In genomic region chr9:120742951-120743416, GRCh38 we compare ENCODE assay signal across 8 cellular contexts. TPM values are rescaled to one million over a fixed set of nuclear protein-coding genes. Genes with fewer than 3 reads are reported as not detected.
DNase-seq lines count a peak whose midpoint lies in the region; ATAC-seq, FAIRE-seq and TF ChIP-seq lines count a peak whose summit lies in the region.

No MANE protein-coding gene starts in this region.

- DNase-seq in CD4-positive, CD25-positive, alpha-beta regulatory T cell: peak in 2 of 3 donors; percentile 17 to 48
- DNase-seq in NCI-H460 (ENCODE audit: extremely low read depth, low read depth) (peak; percentile 29), bronchial epithelial cell (ENCODE audit: low read depth) (peak; percentile 49), mesendoderm (peak; percentile 76), Ammon's horn (ENCODE audit: low spot score) (no peak), anterior cingulate cortex (lab: John Stamatoyannopoulos, UW) (no peak)

- H3K27me3 ChIP-seq in CD4-positive, CD25-positive, alpha-beta regulatory T cell (ENCODE audit: control insufficient read depth, insufficient read depth, low read length): no peaks in the 10 kb centered on the region
- H3K27me3 ChIP-seq in bronchial epithelial cell (ENCODE audit: control insufficient read depth, insufficient read depth, low read length) (no peaks in the 10 kb centered on the region), mesendoderm (ENCODE audit: insufficient read depth, low read length, poor library complexity) (no peaks in the 10 kb centered on the region)

- no peaks in the 10 kb centered on the region for H3K79me1 ChIP-seq in mesendoderm (ENCODE audit: low read length)

- H3K27me3 Mint-ChIP-seq in CD4-positive, CD25-positive, alpha-beta regulatory T cell: no peaks in the 10 kb centered on the region

- no peak overlapping the region for H3K4me3 ChIP-seq in CD4-positive, CD25-positive, alpha-beta regulatory T cell (ENCODE audit: low read depth, low read length)
- H3K4me3 ChIP-seq in bronchial epithelial cell (ENCODE audit: low read depth, low read length): no peak overlapping the region
- H3K4me3 ChIP-seq in mesendoderm (ENCODE audit: low read length): no peak overlapping the region

- no peaks in the 10 kb centered on the region for H3K36me3 ChIP-seq in CD4-positive, CD25-positive, alpha-beta regulatory T cell (ENCODE audit: control insufficient read depth, insufficient read depth, low read length)
- H3K36me3 ChIP-seq in bronchial epithelial cell (ENCODE audit: control insufficient read depth, insufficient read depth, low read length): no peaks in the 10 kb centered on the region
- no peaks in the 10 kb centered on the region for H3K36me3 ChIP-seq in mesendoderm (ENCODE audit: control insufficient read depth, insufficient read depth, low read length)

- no peak overlapping the region for H3K4me2 ChIP-seq in mesendoderm (ENCODE audit: low read length)

- H3K56ac ChIP-seq in mesendoderm (ENCODE audit: low read length): no peak overlapping the region

- no peaks in the 10 kb centered on the region for H3K79me2 ChIP-seq in mesendoderm (ENCODE audit: control insufficient read depth, insufficient read depth, low read length)

- H3K18ac ChIP-seq in mesendoderm (ENCODE audit: low read length): no peak overlapping the region

- H4K8ac ChIP-seq in mesendoderm (ENCODE audit: low read depth, low read length): no peak overlapping the region

- H3K4me1 Mint-ChIP-seq in CD4-positive, CD25-positive, alpha-beta regulatory T cell: peaks cover 0 to 2% (median 0%) of the 10 kb centered on the region in 4 donors

- peaks cover 0 to 1% (median 0%) of the 10 kb centered on the region in 7 donors for H3K9me3 Mint-ChIP-seq in CD4-positive, CD25-positive, alpha-beta regulatory T cell

- no peak overlapping the region for H3K9ac ChIP-seq in mesendoderm (ENCODE audit: low read length)

- TF ChIP-seq CTCF in bronchial epithelial cell (IDR thresholded peaks at IDR 0.05; ENCODE audit: insufficient read depth, low read length, severe bottlenecking): peak; percentile 66

- H2BK120ac ChIP-seq in mesendoderm (ENCODE audit: low read depth, low read length): no peak overlapping the region

- H3K4ac ChIP-seq in mesendoderm (ENCODE audit: low read depth, low read length): no peak overlapping the region

- H3K27ac ChIP-seq in CD4-positive, CD25-positive, alpha-beta regulatory T cell (ENCODE audit: insufficient read depth, low read length, poor library complexity, severe bottlenecking): no peak overlapping the region
- no peak overlapping the region for H3K27ac ChIP-seq in mesendoderm (ENCODE audit: low read depth, low read length)

- peaks cover 6% of the 10 kb centered on the region for H3K36me3 Mint-ChIP-seq in CD4-positive, CD25-positive, alpha-beta regulatory T cell

- no peak overlapping the region for H3K27ac Mint-ChIP-seq in CD4-positive, CD25-positive, alpha-beta regulatory T cell

- H2BK15ac ChIP-seq in mesendoderm (replicated peaks; ENCODE audit: low read depth): no peak overlapping the region

- no peak overlapping the region for H3K4me3 Mint-ChIP-seq in CD4-positive, CD25-positive, alpha-beta regulatory T cell

- no peak overlapping the region for H2BK5ac ChIP-seq in mesendoderm (ENCODE audit: low read length)

- no peak overlapping the region for H4K5ac ChIP-seq in mesendoderm (ENCODE audit: low read length)

- H3K9me3 ChIP-seq in CD4-positive, CD25-positive, alpha-beta regulatory T cell (ENCODE audit: control insufficient read depth in 2 of 2, low read length in 2 of 2): no peaks in the 10 kb centered on the region

- no peaks in the 10 kb centered on the region for H3K4me1 ChIP-seq in CD4-positive, CD25-positive, alpha-beta regulatory T cell (ENCODE audit: control insufficient read depth, insufficient read depth, low read length, poor library complexity, severe bottlenecking)
- H3K4me1 ChIP-seq in mesendoderm (ENCODE audit: control insufficient read depth, low read depth, low read length): no peaks in the 10 kb centered on the region

- no CpG with 5 or more reads among the region's 6 CpGs for WGBS in mesendoderm (ENCODE audit: extremely low coverage, insufficient coverage, low lambda C conversion rate)

- FAIRE-seq in bronchial epithelial cell (lab: Jason Lieb, UNC): no peak

- H2AK5ac ChIP-seq in mesendoderm (ENCODE audit: low read length): no peak overlapping the region

- ATAC-seq in CD4-positive, CD25-positive, alpha-beta regulatory T cell (ENCODE audit: low read depth in 2 of 2): peak; percentile 40 to 56
- ATAC-seq in GM18498 (IDR thresholded peaks at IDR 0.05; ENCODE audit: unreplicated experiment) (peak; percentile 73), HG03159 (IDR thresholded peaks at IDR 0.05; ENCODE audit: unreplicated experiment) (no peak)

- no peak overlapping the region for H3K23ac ChIP-seq in mesendoderm (ENCODE audit: low read length)

RNA-seq across cellular contexts. Expression of gene MEGF9, which starts 28.7 kb away (rescaled TPM):
- total RNA-seq in CD4-positive, CD25-positive, alpha-beta regulatory T cell: 17.8 TPM
- polyA plus RNA-seq in CD4-positive, CD25-positive, alpha-beta regulatory T cell: 1 to 10 TPM; 4.6 to 7.7 (median 7.3) TPM
- total RNA-seq in NCI-H460 (2014; rRNA removed; shearing (Covaris generic)): 11.9 and 12.3 TPM in 2 replicates
- 3.9 and 4.7 TPM in 2 replicates for polyA plus RNA-seq in NCI-H460 (2014; cell fraction: nucleus; rRNA removed)
- total RNA-seq in bronchial epithelial cell: 4.7 and 5.9 TPM in 2 replicates
- 1.4 TPM for polyA plus RNA-seq in mesendoderm (2013, experiment 1 of 2)
- 1.4 TPM for polyA plus RNA-seq in mesendoderm (2013, experiment 2 of 2)

RNA-seq across cellular contexts. Expression of gene FBXW2, which starts 50.2 kb away (rescaled TPM):
- 87.8 TPM for total RNA-seq in CD4-positive, CD25-positive, alpha-beta regulatory T cell
- 10 to 100 TPM; 34.0 to 43.1 (median 39.3) TPM for polyA plus RNA-seq in CD4-positive, CD25-positive, alpha-beta regulatory T cell
- total RNA-seq in NCI-H460 (2014; rRNA removed; shearing (Covaris generic)): 34.4 and 40.2 TPM in 2 replicates
- polyA plus RNA-seq in NCI-H460 (2014; cell fraction: nucleus; rRNA removed): 25.9 and 34.0 TPM in 2 replicates
- 30.0 and 31.1 TPM in 2 replicates for total RNA-seq in bronchial epithelial cell
- polyA plus RNA-seq in mesendoderm (2013, experiment 1 of 2): 30.4 TPM
- polyA plus RNA-seq in mesendoderm (2013, experiment 2 of 2): 26.8 TPM

Comparison
In these comparisons a context has a peak if more than half of its experiments do, and no peak if none do; other contexts are left out.
1. DNase-seq: peak in CD4-positive, CD25-positive, alpha-beta regulatory T cell (2 of 3), NCI-H460 (single experiment), bronchial epithelial cell (single experiment) and mesendoderm (single experiment); none in Ammon's horn (single experiment) and anterior cingulate cortex (0 of 58).